ENCODE assay signal across 1 cellular context in the genomic region with DNA sequence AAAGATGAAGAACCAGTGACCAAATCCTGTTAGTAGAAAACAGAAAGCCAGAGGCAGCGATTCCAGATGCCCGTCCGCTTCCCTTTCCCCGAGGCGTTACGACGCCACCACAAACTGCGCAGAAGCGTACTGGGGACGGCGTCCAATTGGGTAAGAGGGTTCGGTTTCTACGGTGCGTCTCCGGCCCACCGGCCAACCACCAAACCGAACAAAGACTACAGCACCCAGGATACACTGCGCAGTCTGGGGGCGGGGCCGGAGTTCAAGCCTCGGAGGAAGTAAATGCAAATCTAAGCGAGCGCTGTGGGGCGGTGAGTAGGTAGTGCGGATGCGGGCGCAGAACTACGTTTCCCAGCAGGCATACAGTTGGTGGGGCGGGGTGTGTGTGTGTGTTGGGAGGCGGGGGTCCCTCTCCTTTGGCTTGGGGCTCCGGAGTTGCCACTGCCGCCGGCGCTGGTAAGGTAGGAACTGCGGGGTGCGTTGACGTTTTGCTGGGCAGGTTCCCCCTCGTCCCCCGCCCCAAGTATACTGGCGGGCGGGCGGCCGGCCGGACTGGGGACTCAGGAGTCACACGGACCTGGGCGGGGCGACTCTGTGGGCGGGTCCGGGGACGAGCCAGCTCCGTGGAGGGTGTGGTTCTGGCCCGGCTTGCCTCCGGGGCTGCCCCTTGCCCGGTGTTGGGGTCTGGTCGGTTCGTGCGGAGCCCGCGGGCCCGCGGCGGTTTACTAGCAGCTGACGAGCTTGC.
TF ChIP-seq lines count a peak whose summit lies in the region.

A gene with protein sequence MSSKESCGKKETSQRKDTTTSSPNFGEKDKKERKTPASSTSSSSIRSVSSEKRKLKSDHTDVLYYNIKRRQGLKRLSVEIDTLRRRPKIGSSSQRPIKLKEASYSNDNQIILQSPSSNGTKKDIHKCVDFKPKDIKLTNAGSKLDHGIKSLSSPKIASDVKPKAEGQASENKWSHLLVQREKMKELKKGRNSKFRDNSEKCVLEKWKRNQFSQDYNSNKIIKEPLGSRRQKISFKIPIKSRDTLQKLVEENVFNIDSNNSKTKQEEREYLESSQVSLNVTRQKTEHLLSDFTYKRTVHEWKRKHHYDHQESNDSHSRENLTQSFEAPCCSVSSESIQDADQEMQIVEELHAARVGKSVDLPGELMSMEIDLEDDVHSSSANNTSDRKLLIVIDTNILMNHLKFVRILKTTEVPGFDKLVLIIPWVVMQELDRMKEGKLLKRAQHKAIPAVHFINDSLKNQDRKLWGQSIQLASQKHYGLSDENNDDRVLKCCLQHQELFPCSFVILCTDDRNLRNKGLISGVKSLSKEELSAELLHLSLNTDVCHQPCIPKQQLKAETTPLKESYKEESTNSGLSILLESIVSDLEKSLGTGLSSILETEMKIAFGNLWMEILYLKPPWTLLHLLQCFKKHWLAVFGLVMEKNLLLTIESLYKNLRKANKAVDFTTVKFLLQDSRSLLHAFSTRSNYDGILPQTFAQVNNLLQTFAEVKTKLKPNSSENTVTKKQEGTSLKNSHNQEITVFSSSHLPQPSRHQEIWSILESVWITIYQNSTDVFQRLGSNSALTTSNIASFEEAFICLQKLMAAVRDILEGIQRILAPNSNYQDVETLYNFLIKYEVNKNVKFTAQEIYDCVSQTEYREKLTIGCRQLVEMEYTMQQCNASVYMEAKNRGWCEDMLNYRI (plus strand): TSS at position 314 of the 745 bp plus-strand sequence. CDS start 3,675 bp downstream, outside the sequence.
Gene TRMT1L (minus strand): TSS at position 100 of the 745 bp plus-strand sequence. CDS start 241 bp downstream, outside the sequence.

TF ChIP-seq in H1, 55 proteins besides CTCF, POLR2A, EP300 and RAD21:
- no peak; the same call in 1 of the 2 replicates for TF ChIP-seq GABPA (IDR thresholded peaks at IDR 0.05; ENCODE audit: borderline replicate concordance, insufficient read depth, low read length)
- peak; percentile 97 for TF ChIP-seq POLR2AphosphoS5 (IDR thresholded peaks at IDR 0.05; ENCODE audit: low read depth, low read length)
- TF ChIP-seq CHD1 (IDR thresholded peaks at IDR 0.05; ENCODE audit: low read depth, low read length), result no peak
- TF ChIP-seq CBX5 (IDR thresholded peaks at IDR 0.05; ENCODE audit: low read depth, low read length), result no peak
- TF ChIP-seq NRF1 (IDR thresholded peaks at IDR 0.05; ENCODE audit: low read depth, low read length), result peak; percentile 21; the same call in 1 of the 2 replicates
- peak in 1 of 2 experiments; percentile 23; a peak in 2 of 4 replicates for TF ChIP-seq SIN3A (conservative IDR thresholded peaks at IDR 0.05 in 1 of 2, IDR thresholded peaks at IDR 0.05 in 1 of 2; ENCODE audit: low read depth in 1 of 2, low read length in 2 of 2)
- TF ChIP-seq RFX5 (IDR thresholded peaks at IDR 0.05; ENCODE audit: borderline replicate concordance, low read depth, low read length), result no peak
- TF ChIP-seq TAF1 (IDR thresholded peaks at IDR 0.05; ENCODE audit: low read depth, low read length), result peak; percentile 85
- peak; percentile 89 for TF ChIP-seq SIX5 (IDR thresholded peaks at IDR 0.05; ENCODE audit: low read depth, low read length)
- TF ChIP-seq HDAC2 (IDR thresholded peaks at IDR 0.05; ENCODE audit: borderline replicate concordance in 1 of 2, low read depth in 2 of 2, low read length in 2 of 2), result no peak
- no peak for TF ChIP-seq ATF3 (IDR thresholded peaks at IDR 0.05; ENCODE audit: insufficient read depth, low read depth, low read length)
- no peak for TF ChIP-seq HDAC6 (IDR thresholded peaks at IDR 0.05; ENCODE audit: low read depth, low read length)
- TF ChIP-seq NANOG (IDR thresholded peaks at IDR 0.05; ENCODE audit: insufficient read depth, low read depth, low read length, poor library complexity, severe bottlenecking), result peak; percentile 14
- peak; percentile 74 for TF ChIP-seq CREB1 (IDR thresholded peaks at IDR 0.05)
- 0 out of 2 replicates have a peak, but pooled peaks have one; percentile 2 for TF ChIP-seq PHF8 (conservative IDR thresholded peaks at IDR 0.05; ENCODE audit: low read depth, low read length)
- TF ChIP-seq SIRT6 (IDR thresholded peaks at IDR 0.05; ENCODE audit: low read length), result no peak
- peak; percentile 38 for TF ChIP-seq SAP30 (IDR thresholded peaks at IDR 0.05; ENCODE audit: insufficient read depth, insufficient replicate concordance, low read length)
- no peak for TF ChIP-seq ASH2L (IDR thresholded peaks at IDR 0.05; ENCODE audit: low read length)
- TF ChIP-seq E2F6 (IDR thresholded peaks at IDR 0.05), result no peak
- no peak for TF ChIP-seq MAFK (IDR thresholded peaks at IDR 0.05; ENCODE audit: low read depth, low read length)
- no peak for TF ChIP-seq BCL11A (IDR thresholded peaks at IDR 0.05; ENCODE audit: low read depth in 2 of 2, low read length in 2 of 2)
- no peak for TF ChIP-seq SRF (IDR thresholded peaks at IDR 0.05; ENCODE audit: low read depth, low read length)
- TF ChIP-seq SP2 (IDR thresholded peaks at IDR 0.05; ENCODE audit: low read length), result no peak
- peak; percentile 3 for TF ChIP-seq KDM4A (IDR thresholded peaks at IDR 0.05; ENCODE audit: low read depth, low read length, severe bottlenecking)
- TF ChIP-seq BACH1 (IDR thresholded peaks at IDR 0.05; ENCODE audit: low read length), result 0 out of 2 replicates have a peak, but pooled peaks have one; percentile 15
- no peak for TF ChIP-seq JUN (IDR thresholded peaks at IDR 0.05; ENCODE audit: low read depth, low read length)
- no peak for TF ChIP-seq KDM5A (IDR thresholded peaks at IDR 0.05; ENCODE audit: low read length)
- no peak for TF ChIP-seq EGR1 (IDR thresholded peaks at IDR 0.05; ENCODE audit: borderline replicate concordance, low read depth, low read length)
- peak; percentile 87 for TF ChIP-seq TBP (IDR thresholded peaks at IDR 0.05; ENCODE audit: low read depth, low read length)
- TF ChIP-seq, protein P1, sequence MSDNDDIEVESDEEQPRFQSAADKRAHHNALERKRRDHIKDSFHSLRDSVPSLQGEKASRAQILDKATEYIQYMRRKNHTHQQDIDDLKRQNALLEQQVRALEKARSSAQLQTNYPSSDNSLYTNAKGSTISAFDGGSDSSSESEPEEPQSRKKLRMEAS (IDR thresholded peaks at IDR 0.05), result no peak
- peak; percentile 43; the same call in 1 of the 2 replicates for TF ChIP-seq CEBPB (IDR thresholded peaks at IDR 0.05; ENCODE audit: low read depth, low read length)
TF ChIP-seq in H1: peak in this region for 13.
